15 cellular contexts compared by ENCODE assay signal in the genomic region with DNA sequence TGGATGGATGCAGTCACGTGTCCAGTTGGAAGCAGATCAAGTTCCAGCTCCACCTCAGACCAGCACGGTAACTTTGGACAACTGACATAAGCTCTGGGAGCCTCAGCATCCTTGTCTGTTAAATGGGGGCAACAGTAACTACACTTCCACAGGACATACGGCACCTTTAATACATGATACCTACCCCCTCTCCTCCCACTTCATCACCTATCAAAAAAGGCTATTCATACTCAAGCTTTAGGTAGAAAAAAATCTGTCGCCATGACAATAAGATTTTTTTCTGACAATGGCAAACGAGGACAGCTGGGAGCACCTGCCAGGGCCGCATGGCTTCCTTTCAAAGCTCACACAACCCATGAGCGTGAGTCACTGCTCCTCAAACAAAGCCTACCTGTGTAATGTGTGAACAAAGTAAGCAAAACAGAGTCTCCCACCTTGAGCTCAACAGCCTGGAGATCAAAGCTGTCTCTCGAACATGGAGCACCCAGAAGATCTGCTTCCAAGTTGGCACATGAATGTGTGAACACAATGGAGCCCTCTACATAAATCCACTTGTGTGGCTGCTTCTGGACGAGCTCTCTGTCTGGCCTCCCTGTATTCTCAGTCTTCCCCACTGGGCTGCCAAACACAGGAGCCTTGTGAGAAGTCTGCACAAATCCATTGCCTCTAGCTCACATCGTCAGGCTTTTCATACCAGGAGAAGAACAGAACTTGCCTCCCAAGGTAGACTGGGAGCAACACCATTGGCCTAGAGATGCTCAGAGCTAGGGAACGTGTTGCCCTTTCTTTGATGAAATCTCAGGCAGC.
DNase-seq lines count a peak whose midpoint lies in the region; ATAC-seq, FAIRE-seq and TF ChIP-seq lines count a peak whose summit lies in the region.
"Had no signal": no experiment of that assay in that cellular context is flagged by ENCODE, and none has a peak within 500 bp of the region (broad histone marks: within the 10 kb centered on the region; RNA-seq: fewer than 3 reads in every experiment).

No MANE protein-coding gene starts in this region.

- no peaks in the 10 kb centered on the region for H3K36me3 ChIP-seq in left lung
- H3K36me3 ChIP-seq in adrenal gland (replicated peaks in 1 of 2) = no peaks in the 10 kb centered on the region

- peak; percentile 42 to 47 for ATAC-seq in A549
- ATAC-seq in left lung = peak; percentile 91
- no peak for ATAC-seq in GM21367 (IDR thresholded peaks at IDR 0.05; ENCODE audit: unreplicated experiment)
- ATAC-seq: activated CD4-positive, CD25-positive, alpha-beta regulatory T cell treated with anti-CD3 and anti-CD28 coated beads, Interleukin-2, amount 50 U/mL, for 24 hours; left cardiac atrium; SK-N-SH treated with all-trans-retinoic acid at 6 μM for 48 hours; stimulated activated memory B cell treated with anti-CD40 and anti-IgM and Interleukin-4, amounts not matched to agents 10 μg/mL and 1 μg/mL and 100 μg/mL, for 72 hours had no signal

- peak overlapping the region in 1 of 2 experiments; percentile 45; a peak in 3 of 6 replicates for H3K27ac ChIP-seq in A549
- no peak overlapping the region for H3K27ac ChIP-seq in left lung
- H3K27ac ChIP-seq in adrenal gland = no peak overlapping the region
- H3K27ac ChIP-seq: brain microvascular endothelial cell had no signal

- intact Hi-C loops in left lung (cut with DNase I) (no loop called here), adrenal gland (cut with DNase I) (no loop called here)

- TF ChIP-seq RAD21 in A549 (conservative IDR thresholded peaks at IDR 0.05 in 1 of 2, IDR thresholded peaks at IDR 0.05 in 1 of 2) = no peak

- peak; percentile 96 for FAIRE-seq in A549 (lab: Jason Lieb, UNC)

- TF ChIP-seq CTCF in A549 (IDR thresholded peaks at IDR 0.05) (no peak), left lung (IDR thresholded peaks at IDR 0.05) (no peak), adrenal gland (IDR thresholded peaks at IDR 0.05) (no peak)

- DNase-seq in A549 (ENCODE audit: low read depth in 1 of 2, low spot score in 1 of 2) (peak in 1 of 2 experiments; percentile 50), NCI-H2029 treated with DMSO at 0.1 percent for 48 hours (lab: John Stamatoyannopoulos, UW) (peak; percentile 87), SW480 (ENCODE audit: low spot score) (peak; percentile 96), left lung (peak; percentile 43 to 47), adrenal gland (no peak), NCI-H1694 treated with DMSO at 0.1 percent for 48 hours (lab: John Stamatoyannopoulos, UW) (no peak)
- DNase-seq in central memory CD4-positive, alpha-beta T cell = no peak
- DNase-seq: ACHN, brain microvascular endothelial cell, left cardiac atrium, NCI-H446 treated with DMSO at 0.1 percent for 48 hours had no signal

- POLR2A ChIA-PET in A549 (lab: Yijun Ruan, JAX) = interaction anchor here (1.1 to 2.9 kb wide), 4 partner anchors 9 to 103 kb away, joined by 5 to 25 read pairs (median 5); no protein-coding TSS in a partner anchor

- H3K9me3 ChIP-seq in A549 (no peaks in the 10 kb centered on the region), left lung (no peaks in the 10 kb centered on the region), adrenal gland (replicated peaks in 1 of 3) (no peaks in the 10 kb centered on the region)

- no peak for TF ChIP-seq EP300 in A549 (IDR thresholded peaks at IDR 0.05)

- no peak overlapping the region for H3K4me3 ChIP-seq in A549
- no peak overlapping the region for H3K4me3 ChIP-seq in left lung
- no peak overlapping the region for H3K4me3 ChIP-seq in adrenal gland

- CTCF ChIA-PET in A549 (lab: Yijun Ruan, JAX) = interaction anchor here (0.6 to 17.5 kb wide), 14 partner anchors 11 to 800 kb away, joined by 3 to 334 read pairs (median 4); no protein-coding TSS in a partner anchor

- peak overlapping the region; percentile 47 for H3K4me2 ChIP-seq in A549

- WGBS in A549 (ENCODE audit: missing lambda C conversion rate) = 59% methylated on average over 11 of the region's 11 CpGs
- WGBS in adrenal gland, 4 donors = 62 to 72% (median 66%) methylated on average over 11 of the region's 11 CpGs

- H3K27me3 ChIP-seq in left lung (peaks cover 0 to 5% of the 10 kb centered on the region in 2 donors), adrenal gland (no peaks in the 10 kb centered on the region)
- H3K27me3 ChIP-seq: brain microvascular endothelial cell had no signal

- no peak for TF ChIP-seq POLR2A in A549 (IDR thresholded peaks at IDR 0.05; ENCODE audit: low read length)
- TF ChIP-seq POLR2A in adrenal gland (IDR thresholded peaks at IDR 0.05) = no peak

- H3K4me1 ChIP-seq in A549 (peaks cover 58% of the 10 kb centered on the region), left lung (no peaks in the 10 kb centered on the region), adrenal gland (replicated peaks in 1 of 2) (no peaks in the 10 kb centered on the region)

TF ChIP-seq in A549, 52 proteins besides CTCF, POLR2A, EP300 and RAD21:
- TF ChIP-seq RCOR1 (IDR thresholded peaks at IDR 0.05; ENCODE audit: low read depth, low read length) (no peak), POLR2AphosphoS2 (conservative IDR thresholded peaks at IDR 0.05; ENCODE audit: low read length) (peak; percentile 90; the same call in 1 of the 2 replicates), FOSB (CRISPR knock-in tag; IDR thresholded peaks at IDR 0.05) (peak; percentile 28; the same call in 1 of the 2 replicates), FOSL2 (IDR thresholded peaks at IDR 0.05) (no peak), FOSL2 (CRISPR knock-in tag; IDR thresholded peaks at IDR 0.05) (peak; percentile 55)
- TF ChIP-seq, protein P1, sequence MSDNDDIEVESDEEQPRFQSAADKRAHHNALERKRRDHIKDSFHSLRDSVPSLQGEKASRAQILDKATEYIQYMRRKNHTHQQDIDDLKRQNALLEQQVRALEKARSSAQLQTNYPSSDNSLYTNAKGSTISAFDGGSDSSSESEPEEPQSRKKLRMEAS (IDR thresholded peaks at IDR 0.05) = peak; percentile 41; the same call in 1 of the 2 replicates

Comparison
In these comparisons a context has a peak if more than half of its experiments do, and no peak if none do; other contexts are left out.
1. DNase-seq: peak in NCI-H2029 treated with DMSO at 0.1 percent for 48 hours (single experiment), SW480 (single experiment) and left lung (2 of 2); none in adrenal gland (0 of 7), NCI-H1694 treated with DMSO at 0.1 percent for 48 hours (single experiment) and central memory CD4-positive, alpha-beta T cell (single experiment).